ENCODE assay signal across 21 cellular contexts in the genomic region with DNA sequence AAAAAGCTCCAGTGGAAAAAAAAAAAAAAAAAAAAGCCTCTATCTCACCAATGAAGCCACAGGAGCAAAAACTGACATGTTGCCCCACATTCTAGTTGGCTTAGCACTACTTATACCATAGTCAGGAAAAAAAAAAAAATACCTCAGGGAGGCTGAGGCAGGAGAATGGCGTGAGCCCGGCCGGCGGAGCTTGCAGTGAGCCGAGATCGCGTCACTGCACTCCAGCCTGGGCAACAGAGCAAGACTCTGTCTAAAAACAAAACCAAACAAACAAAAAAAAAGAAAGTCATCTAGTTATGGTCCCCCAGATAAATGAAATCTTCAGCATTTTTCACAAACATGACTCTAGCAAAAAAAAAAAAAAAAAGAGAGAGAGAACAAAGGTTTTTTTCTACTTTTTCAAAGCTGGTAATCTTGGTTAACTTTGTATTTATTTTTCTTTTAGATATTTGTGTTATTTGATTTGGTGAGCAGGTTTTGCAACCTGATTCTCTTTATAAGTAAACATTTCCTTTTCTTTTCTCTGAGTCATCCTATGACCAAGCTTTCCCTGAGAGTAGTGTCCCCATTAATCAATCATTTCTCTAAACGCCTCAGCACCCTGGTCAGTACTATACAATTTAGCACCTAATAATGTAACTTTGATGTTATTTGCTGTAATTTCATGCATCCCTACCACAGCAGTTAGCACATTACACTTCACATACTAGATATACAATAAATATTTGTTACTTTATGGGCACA.
DNase-seq lines count a peak whose midpoint lies in the region; ATAC-seq, FAIRE-seq and TF ChIP-seq lines count a peak whose summit lies in the region.
"Had no signal": no experiment of that assay in that cellular context is flagged by ENCODE, and none has a peak within 500 bp of the region (broad histone marks: within the 10 kb centered on the region; RNA-seq: fewer than 3 reads in every experiment).

No MANE protein-coding gene starts in this region.

- no peaks in the 10 kb centered on the region for H4K20me1 ChIP-seq in HepG2 (ENCODE audit: insufficient read depth, low read length)

- ATAC-seq in HepG2 = no peak
- peak; percentile 69; the same call in 2 of the 3 replicates for ATAC-seq in RWPE2 (ENCODE audit: low read depth)
- no peak for ATAC-seq in HG02870 (IDR thresholded peaks at IDR 0.05; ENCODE audit: unreplicated experiment)
- no peak for ATAC-seq in CD4-positive, alpha-beta T cell (ENCODE audit: poor library complexity)
- ATAC-seq: GM12878, HCT116, K562 had no signal

- TF ChIP-seq EP300 in HepG2 (IDR thresholded peaks at IDR 0.05; ENCODE audit: low read depth in 2 of 2, low read length in 2 of 2) (no peak), HepG2 (CRISPR knock-in tag; IDR thresholded peaks at IDR 0.05; ENCODE audit: borderline replicate concordance) (no peak), stomach (IDR thresholded peaks at IDR 0.05) (no peak), ovary (IDR thresholded peaks at IDR 0.05) (no peak)

- no peak overlapping the region for H3K4me2 ChIP-seq in HepG2 (ENCODE audit: low read depth, low read length)

- TF ChIP-seq CTCF in liver (IDR thresholded peaks at IDR 0.05; ENCODE audit: low read depth, low read length, missing input control) = no peak
- TF ChIP-seq CTCF in HepG2 (CRISPR knock-in tag; IDR thresholded peaks at IDR 0.05) = no peak
- no peak for TF ChIP-seq CTCF in RWPE2 (IDR thresholded peaks at IDR 0.05; ENCODE audit: poor library complexity, severe bottlenecking)
- no peak for TF ChIP-seq CTCF in epithelial cell of proximal tubule (conservative IDR thresholded peaks at IDR 0.05; ENCODE audit: low read depth, low read length)
- no peak for TF ChIP-seq CTCF in stomach (IDR thresholded peaks at IDR 0.05)
- no peak for TF ChIP-seq CTCF in CD4-positive, alpha-beta T cell (IDR thresholded peaks at IDR 0.05)
- TF ChIP-seq CTCF in ovary (IDR thresholded peaks at IDR 0.05) = no peak

- H3K27ac ChIP-seq in liver (ENCODE audit: low read depth in 1 of 2, low read length in 2 of 2) = peak overlapping the region in 1 of 2 donors; percentile 22
- H3K27ac ChIP-seq in HepG2 (ENCODE audit: extremely low read length, insufficient read depth, low read length) = no peak overlapping the region
- no peak overlapping the region for H3K27ac ChIP-seq in RWPE2 (ENCODE audit: poor library complexity, severe bottlenecking)
- no peak overlapping the region for H3K27ac ChIP-seq in stomach
- no peak overlapping the region for H3K27ac ChIP-seq in CD4-positive, alpha-beta T cell (ENCODE audit: low read depth, low read length)
- no peak overlapping the region for H3K27ac ChIP-seq in ovary
- H3K27ac ChIP-seq: C4-2B, SK-N-MC had no signal

- H3K36me3 ChIP-seq in liver (ENCODE audit: control insufficient read depth in 4 of 4, insufficient read depth in 3 of 4, low read depth in 1 of 4, low read length in 3 of 4) (no peaks in the 10 kb centered on the region), HepG2 (replicated peaks in 1 of 2; ENCODE audit: control insufficient read depth in 1 of 2, insufficient read depth in 2 of 2, low read length in 2 of 2) (no peaks in the 10 kb centered on the region), RWPE2 (ENCODE audit: low read depth) (no peaks in the 10 kb centered on the region), stomach (no peaks in the 10 kb centered on the region), ovary (no peaks in the 10 kb centered on the region)

- H3K27me3 Mint-ChIP-seq in CD4-positive, alpha-beta T cell = no peaks in the 10 kb centered on the region

- TF ChIP-seq RAD21 in liver (IDR thresholded peaks at IDR 0.05) (no peak), HepG2 (CRISPR knock-in tag; IDR thresholded peaks at IDR 0.05) (no peak)

- H3K9me3 ChIP-seq in liver (ENCODE audit: control insufficient read depth in 4 of 4, low read length in 3 of 4) = no peaks in the 10 kb centered on the region
- no peaks in the 10 kb centered on the region for H3K9me3 ChIP-seq in HepG2 (ENCODE audit: low read length)
- H3K9me3 ChIP-seq in RWPE2 (ENCODE audit: severe bottlenecking) = no peaks in the 10 kb centered on the region
- no peaks in the 10 kb centered on the region for H3K9me3 ChIP-seq in stomach
- H3K9me3 ChIP-seq in CD4-positive, alpha-beta T cell (ENCODE audit: control insufficient read depth, low read length) = no peaks in the 10 kb centered on the region
- H3K9me3 ChIP-seq in ovary = no peaks in the 10 kb centered on the region

- no peak overlapping the region for H2AFZ ChIP-seq in HepG2 (ENCODE audit: low read length)

- no peak for DNase-seq in HepG2 (ENCODE audit: low spot score)
- no peak for DNase-seq in RWPE2 (ENCODE audit: low spot score)
- peak; percentile 12 for DNase-seq in epithelial cell of proximal tubule (ENCODE audit: low read depth)
- no peak for DNase-seq in stomach
- DNase-seq in CD4-positive, alpha-beta T cell = no peak
- no peak for DNase-seq in ovary
- DNase-seq: COR-L47, NCI-H1105 treated with DMSO at 0.1 percent for 48 hours, NCI-H1930, NCI-H2171, NCI-H510A, OCI-M1 had no signal

- CTCF ChIA-PET in HepG2 (lab: Yijun Ruan, JAX; ENCODE audit: low intra/inter-chr PET ratio, low total read pairs) = no interaction called here
- CTCF ChIA-PET in CD4-positive, alpha-beta T cell (lab: Charles Lee) = no interaction called here

- no peak overlapping the region for H3K27ac Mint-ChIP-seq in CD4-positive, alpha-beta T cell

- H3K79me2 ChIP-seq in HepG2 (ENCODE audit: insufficient read depth, low read length) = no peaks in the 10 kb centered on the region

- H3K9ac ChIP-seq in liver (ENCODE audit: low read depth in 1 of 2, low read length in 2 of 2) = no peak overlapping the region
- H3K9ac ChIP-seq in HepG2 (ENCODE audit: insufficient read depth, low read depth, low read length) = no peak overlapping the region

- no peaks in the 10 kb centered on the region for H3K4me1 Mint-ChIP-seq in CD4-positive, alpha-beta T cell (ENCODE audit: low read depth)

- TF ChIP-seq POLR2A in HepG2 (IDR thresholded peaks at IDR 0.05; ENCODE audit: insufficient read depth in 1 of 2, low read depth in 2 of 2, low read length in 2 of 2) (no peak), stomach (IDR thresholded peaks at IDR 0.05) (no peak), ovary (IDR thresholded peaks at IDR 0.05) (no peak)

- no peak overlapping the region for H3K4me3 Mint-ChIP-seq in CD4-positive, alpha-beta T cell

- intact Hi-C loops in HepG2 (cut with micrococcal nuclease; ENCODE audit: unreplicated experiment) (no loop called here), stomach (cut with DNase I; ENCODE audit: low total_unique reads) (no loop called here), ovary (cut with DNase I) (no loop called here)
- intact Hi-C loops in CD4-positive, alpha-beta T cell (cut with DNase I, micrococcal nuclease) = no loop called here

- peaks cover 3% of the 10 kb centered on the region for H3K9me3 Mint-ChIP-seq in CD4-positive, alpha-beta T cell

- WGBS in liver = 49% methylated on average over 8 of the region's 8 CpGs
- 20% methylated on average over 8 of the region's 8 CpGs for WGBS in HepG2 (ENCODE audit: low lambda C conversion rate)
- WGBS in stomach, 5 donors = 85 to 90% (median 88%) methylated on average over 8 of the region's 8 CpGs
- 84 to 88% (median 85%) methylated on average over 8 of the region's 8 CpGs for WGBS in ovary, 3 donors

- no peaks in the 10 kb centered on the region for H3K27me3 ChIP-seq in liver (ENCODE audit: control insufficient read depth in 4 of 4, insufficient read depth in 4 of 4, low read length in 3 of 4)
- H3K27me3 ChIP-seq in HepG2 (ENCODE audit: control insufficient read depth in 1 of 2, insufficient read depth in 2 of 2, low read length in 2 of 2) = no peaks in the 10 kb centered on the region
- H3K27me3 ChIP-seq in RWPE2 (ENCODE audit: insufficient read depth, poor library complexity, severe bottlenecking) = no peaks in the 10 kb centered on the region
- no peaks in the 10 kb centered on the region for H3K27me3 ChIP-seq in stomach
- no peaks in the 10 kb centered on the region for H3K27me3 ChIP-seq in CD4-positive, alpha-beta T cell (ENCODE audit: control insufficient read depth, insufficient read depth, low read length)
- H3K27me3 ChIP-seq in ovary = no peaks in the 10 kb centered on the region

- POLR2A ChIA-PET in HepG2 (lab: Yijun Ruan, JAX) = no interaction called here
- POLR2A ChIA-PET in CD4-positive, alpha-beta T cell (lab: Charles Lee) = no interaction called here

- H3K4me3 ChIP-seq in liver (ENCODE audit: low read depth in 1 of 3, low read length in 3 of 3) (peak overlapping the region in 1 of 3 donors; percentile 6), HepG2 (replicated peaks in 1 of 3; ENCODE audit: insufficient read depth in 1 of 3, low read depth in 2 of 3, low read length in 3 of 3) (no peak overlapping the region), RWPE2 (ENCODE audit: severe bottlenecking) (no peak overlapping the region), epithelial cell of proximal tubule (ENCODE audit: low read depth, low read length) (no peak overlapping the region), stomach (no peak overlapping the region), ovary (no peak overlapping the region)
- H3K4me3 ChIP-seq: GM12878, K562, SK-N-MC had no signal

- no peaks in the 10 kb centered on the region for H3K36me3 Mint-ChIP-seq in CD4-positive, alpha-beta T cell (ENCODE audit: low read depth)

- no TSS peak for BruUV-seq in HepG2 (replicated peaks; lab: Mats Ljungman, UMichigan)

- no peak for FAIRE-seq in HepG2 (lab: Jason Lieb, UNC)
- FAIRE-seq: A204.1, GM12878, HTR-8/SVneo, K562 had no signal

- peaks cover 0 to 3% (median 1%) of the 10 kb centered on the region in 4 donors for H3K4me1 ChIP-seq in liver (ENCODE audit: control insufficient read depth in 4 of 4, insufficient read depth in 4 of 4, low read length in 3 of 4)
- no peaks in the 10 kb centered on the region for H3K4me1 ChIP-seq in HepG2 (ENCODE audit: insufficient read depth, low read length)
- H3K4me1 ChIP-seq in RWPE2 (ENCODE audit: insufficient read depth, poor library complexity, severe bottlenecking) = no peaks in the 10 kb centered on the region
- H3K4me1 ChIP-seq in stomach = no peaks in the 10 kb centered on the region
- no peaks in the 10 kb centered on the region for H3K4me1 ChIP-seq in ovary (ENCODE audit: insufficient read depth)

- in situ Hi-C loops in HepG2 (cut with HindIII; ENCODE audit: extremely low pct_ligation_motif_present, low pct_unique_long_range_greater_than_20kb) = no loop called here

TF ChIP-seq in liver, 16 proteins besides CTCF, POLR2A, EP300 and RAD21 (continues in another document):
- TF ChIP-seq HNF4A (conservative IDR thresholded peaks at IDR 0.05) (peak; percentile 18 to 46), RXRA (IDR thresholded peaks at IDR 0.05) (peak in 1 of 2 donors; percentile 39), YY1 (IDR thresholded peaks at IDR 0.05) (peak; percentile 32)

TF ChIP-seq in HepG2, 621 proteins besides CTCF, POLR2A, EP300 and RAD21 (continues in another document):
- TF ChIP-seq ZNF24 (IDR thresholded peaks at IDR 0.05) = no peak
- TF ChIP-seq ZNF792 (CRISPR knock-in tag; IDR thresholded peaks at IDR 0.05) = no peak
- no peak for TF ChIP-seq ZFP36 (IDR thresholded peaks at IDR 0.05; ENCODE audit: borderline replicate concordance, low read depth, low read length, partially characterized antibody)
